In genomic region chr17:14300628-14301278, GRCh38 we compare ENCODE assay signal across 8 cellular contexts. TPM values are rescaled to one million over a fixed set of nuclear protein-coding genes. Genes with fewer than 3 reads are reported as not detected.
DNase-seq lines count a peak whose midpoint lies in the region; ATAC-seq and TF ChIP-seq lines count a peak whose summit lies in the region.

HS3ST3B1 (plus strand) TSS chr17:14301081; CDS start chr17:14301519, 438 bp downstream.

- WGBS in heart left ventricle, 4 donors = 0 to 3% (median 1%) methylated on average over 18 to 48 of the region's 48 CpGs
- 1 to 5% methylated on average over 25 to 35 of the region's 48 CpGs for WGBS in tibial nerve, 2 donors

- H3K4me2 ChIP-seq in parathyroid adenoma (ENCODE audit: low read length) = peak within 1 kb of the TSS; percentile 97

- intact Hi-C loops in heart left ventricle (cut with DNase I) = loop anchor here (1.0 to 10.0 kb wide), 17 partner anchors 228 to 1276 kb away; partner anchors contain the start of gene COX10 (in 4 of the 10)

- H3K27me3 ChIP-seq in GM06990 (replicated peaks; ENCODE audit: control insufficient read depth, insufficient read depth, low read length) (no peaks in the 10 kb centered on the region; the same call in none of the 2 replicates), adipocyte (replicated peaks; ENCODE audit: control insufficient read depth, insufficient read depth, low read length) (peaks cover 2% of the 10 kb centered on the region), heart left ventricle (peaks cover 26 to 86% (median 63%) of the 10 kb centered on the region in 9 donors), parathyroid adenoma (ENCODE audit: control insufficient read depth, insufficient read depth, low read length) (peaks cover 3% of the 10 kb centered on the region), tibial nerve (peaks cover 3 to 97% of the 10 kb centered on the region in 2 donors)

- TF ChIP-seq POLR2A in NB4 (IDR thresholded peaks at IDR 0.05; ENCODE audit: extremely low read depth, insufficient read length) = peak; percentile 71
- peak; percentile 33 to 86 for TF ChIP-seq POLR2A in heart left ventricle (IDR thresholded peaks at IDR 0.05)
- TF ChIP-seq POLR2A in tibial nerve (IDR thresholded peaks at IDR 0.05) = peak in 1 of 2 donors; percentile 43

- H3K4me3 ChIP-seq in GM06990 (replicated peaks; ENCODE audit: low read depth, low read length) (peak within 1 kb of the TSS; percentile 44), HFF-Myc (replicated peaks; ENCODE audit: low read depth, low read length) (peak within 1 kb of the TSS; percentile 98), NB4 (ENCODE audit: low read depth, low read length) (peak within 1 kb of the TSS; percentile 56), adipocyte (ENCODE audit: low read length) (peak within 1 kb of the TSS; percentile 95), heart left ventricle (peak within 1 kb of the TSS; percentile 53 to 78 (median 62)), parathyroid adenoma (ENCODE audit: low read depth, low read length) (peak within 1 kb of the TSS; percentile 52), tibial nerve (peak within 1 kb of the TSS; percentile 27 to 63 (median 46))

- ATAC-seq in heart left ventricle = peak; percentile 93 to 97 (median 96)

- H3K36me3 ChIP-seq in GM06990 (ENCODE audit: control insufficient read depth, insufficient read depth, low read length) (no peaks in the 10 kb centered on the region), adipocyte (ENCODE audit: control insufficient read depth, insufficient read depth, low read length, severe bottlenecking) (no peaks in the 10 kb centered on the region), heart left ventricle (no peaks in the 10 kb centered on the region), parathyroid adenoma (ENCODE audit: control insufficient read depth, insufficient read depth, low read length) (no peaks in the 10 kb centered on the region), tibial nerve (no peaks in the 10 kb centered on the region)

- peak; percentile 75 for DNase-seq in GM06990 (ENCODE audit: extremely low read depth, insufficient read length)
- DNase-seq in HFF-Myc (ENCODE audit: extremely low read depth, low read depth) = peak; percentile 99
- DNase-seq in NB4 (ENCODE audit: low read depth) = peak; percentile 100
- DNase-seq in T follicular helper cell (ENCODE audit: low read depth) = peak; percentile 99
- peak; percentile 100 for DNase-seq in adipocyte (ENCODE audit: low read depth)
- peak; percentile 98 to 99 (median 98) for DNase-seq in heart left ventricle
- DNase-seq in tibial nerve (ENCODE audit: low spot score in 2 of 2) = peak; percentile 82 to 95

- TF ChIP-seq CTCF in GM06990 (IDR thresholded peaks at IDR 0.05; ENCODE audit: insufficient read depth, low read length, poor library complexity, severe bottlenecking) (no peak), HFF-Myc (IDR thresholded peaks at IDR 0.05; ENCODE audit: low read depth, low read length, missing control alignments) (no peak), NB4 (IDR thresholded peaks at IDR 0.05; ENCODE audit: low read depth, low read length) (no peak), heart left ventricle (IDR thresholded peaks at IDR 0.05) (peak in 2 of 12 donors; percentile 22 to 33), parathyroid adenoma (IDR thresholded peaks at IDR 0.05) (no peak), tibial nerve (IDR thresholded peaks at IDR 0.05) (no peak)

- H3K4me1 ChIP-seq in adipocyte (ENCODE audit: control insufficient read depth, insufficient read depth, low read length) = peaks cover 47% of the 10 kb centered on the region
- peaks cover 0 to 76% (median 48%) of the 10 kb centered on the region in 12 donors for H3K4me1 ChIP-seq in heart left ventricle
- no peaks in the 10 kb centered on the region for H3K4me1 ChIP-seq in parathyroid adenoma
- peaks cover 0 to 78% (median 29%) of the 10 kb centered on the region in 4 donors for H3K4me1 ChIP-seq in tibial nerve

- H3K27ac ChIP-seq in heart left ventricle (peak within 1 kb of the TSS; percentile 35 to 90 (median 74)), parathyroid adenoma (peak within 1 kb of the TSS; percentile 21), tibial nerve (peak within 1 kb of the TSS in 2 of 4 donors; percentile 0 to 77)

- H2AFZ ChIP-seq in parathyroid adenoma = peak within 1 kb of the TSS; percentile 84

- no peak for TF ChIP-seq EP300 in tibial nerve (IDR thresholded peaks at IDR 0.05)

- H3K79me2 ChIP-seq in parathyroid adenoma = no peaks in the 10 kb centered on the region

- H3K9ac ChIP-seq in adipocyte (ENCODE audit: low read length) (peak within 1 kb of the TSS; percentile 94), parathyroid adenoma (no peak within 1 kb of the TSS)

- H3K9me3 ChIP-seq in adipocyte (ENCODE audit: control insufficient read depth, low read length) = no peaks in the 10 kb centered on the region
- H3K9me3 ChIP-seq in heart left ventricle = no peaks in the 10 kb centered on the region
- no peaks in the 10 kb centered on the region for H3K9me3 ChIP-seq in parathyroid adenoma (ENCODE audit: control insufficient read depth, low read length)
- H3K9me3 ChIP-seq in tibial nerve = no peaks in the 10 kb centered on the region

RNA-seq across cellular contexts. Expression of gene HS3ST3B1, which starts in this region (rescaled TPM):
- total RNA-seq in heart left ventricle = 1 to 10 TPM; 1.8 to 3.9 (median 3.4) TPM
- polyA plus RNA-seq in heart left ventricle = 1 to 10 TPM in 1 of 2 donors, under 1 TPM in 1; 0.61 to 2.3 TPM
- total RNA-seq in tibial nerve = 1 to 10 TPM in 2 of 4 donors, under 1 TPM in 2; 0.39 to 1.1 (median 0.97) TPM

Comparison
In these comparisons a context has a peak if more than half of its experiments do, and no peak if none do; other contexts are left out.
1. H3K4me3 ChIP-seq: peak in every context shown above with its lines; median percentile 98 in HFF-Myc; 95 in adipocyte; 62 in heart left ventricle; 56 in NB4; 52 in parathyroid adenoma; 46 in tibial nerve; 44 in GM06990.